In the genomic region with DNA sequence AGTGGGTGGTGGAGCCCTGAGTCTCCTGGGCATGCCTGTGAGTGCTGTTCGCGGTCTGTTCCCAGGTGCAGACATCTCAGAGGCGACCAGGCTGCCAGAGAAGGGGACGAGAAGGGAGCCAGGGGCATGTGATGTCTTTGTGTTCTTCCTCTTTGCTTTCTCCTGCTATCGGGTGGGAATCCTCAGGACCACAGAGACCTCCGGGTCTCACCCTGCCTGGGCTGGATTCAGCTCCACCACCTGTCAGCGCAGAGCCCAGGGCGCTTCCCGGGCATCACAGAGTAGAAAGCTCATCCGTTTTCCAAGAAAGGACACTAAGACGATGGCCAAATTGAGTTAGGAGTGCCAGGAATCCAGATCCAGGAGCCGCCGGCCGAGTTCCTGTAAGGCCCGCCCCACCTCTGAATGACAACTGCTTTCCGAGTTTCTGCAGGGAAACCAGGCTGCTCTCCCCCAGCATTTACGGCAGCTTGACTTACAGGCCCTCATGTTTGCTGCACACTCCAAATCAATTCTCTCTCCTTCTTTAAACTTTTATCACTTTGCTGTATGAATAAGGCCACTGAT, we compare ENCODE assay signal across 20 cellular contexts.
"Had no signal": no experiment of that assay in that cellular context is flagged by ENCODE, and none has a peak within 500 bp of the region (broad histone marks: within the 10 kb centered on the region; RNA-seq: fewer than 3 reads in every experiment).

No MANE protein-coding gene starts in this region.

- H3K4me1 ChIP-seq: psoas muscle, right lobe of liver, upper lobe of right lung had no signal

- H3K9me3 Mint-ChIP-seq: natural killer cell treated with Interleukin-12 subunit alpha and Interleukin-12 subunit beta and Interleukin-15 and Interleukin-18, amount 100 ng/mL, for 72 hours had no signal

- H3K36me3 ChIP-seq: esophagus squamous epithelium, neutrophil, right lobe of liver, spleen, tibial nerve, upper lobe of right lung, vagina had no signal

- H3K4me3 ChIP-seq: esophagus squamous epithelium, psoas muscle, right lobe of liver, spleen, testis, tibial nerve, upper lobe of right lung, vagina had no signal

- H3K27me3 ChIP-seq: neutrophil, right lobe of liver, testis, vagina had no signal

- H3K9me3 ChIP-seq: esophagus squamous epithelium, neutrophil, psoas muscle, right lobe of liver, spleen, testis, upper lobe of right lung, vagina had no signal

- H3K4me1 Mint-ChIP-seq: stimulated activated memory B cell treated with anti-CD40 and anti-IgM and Interleukin-4, amounts not matched to agents 10 μg/mL and 1 μg/mL and 100 μg/mL, for 72 hours had no signal

- H3K27ac ChIP-seq: esophagus squamous epithelium, neutrophil, psoas muscle, right lobe of liver, spleen, testis, tibial nerve, upper lobe of right lung, vagina had no signal

- H3K27ac Mint-ChIP-seq: dendritic cell treated with granulocyte-macrophage colony-stimulating factor and Interleukin-4, amounts not matched to agents 40 ng/mL and 50 ng/mL, for 4 days; natural killer cell treated with Interleukin-12 subunit alpha and Interleukin-12 subunit beta and Interleukin-15 and Interleukin-18, amount 100 ng/mL, for 72 hours; stimulated activated memory B cell treated with anti-CD40 and anti-IgM and Interleukin-4, amounts not matched to agents 10 μg/mL and 1 μg/mL and 100 μg/mL, for 72 hours; stimulated activated naive CD8-positive, alpha-beta T cell treated with anti-CD3 and anti-CD28 coated beads, Interleukin-15, Interleukin-2, amounts not matched to agents 100 ng/mL and 50 ng/mL, for 24 hours had no signal

- DNase-seq: esophagus squamous epithelium; foreskin fibroblast; kidney; midbrain; psoas muscle; retina; right lobe of liver; spleen; stimulated activated CD4-positive, alpha-beta T cell treated with anti-CD3 and anti-CD28 coated beads, Interleukin-15, amount 100 ng/mL, for 24 hours; stimulated activated CD4-positive, alpha-beta T cell treated with anti-CD3 and anti-CD28 coated beads, Interleukin-1b, Interleukin-23, amount 100 ng/mL, for 48 hours; stimulated activated CD4-positive, alpha-beta T cell treated with anti-CD3 and anti-CD28 coated beads, Interleukin-4, amount 100 ng/mL, for 24 hours; testis; upper lobe of right lung had no signal

- ATAC-seq: natural killer cell treated with Interleukin-12 subunit alpha and Interleukin-12 subunit beta and Interleukin-15 and Interleukin-18, amount 100 ng/mL, for 72 hours; psoas muscle; right lobe of liver; stimulated activated memory B cell treated with anti-CD40 and anti-IgM and Interleukin-4, amounts not matched to agents 10 μg/mL and 1 μg/mL and 100 μg/mL, for 72 hours; upper lobe of right lung had no signal

- H3K36me3 Mint-ChIP-seq: natural killer cell treated with Interleukin-12 subunit alpha and Interleukin-12 subunit beta and Interleukin-15 and Interleukin-18, amount 100 ng/mL, for 72 hours; stimulated activated memory B cell treated with anti-CD40 and anti-IgM and Interleukin-4, amounts not matched to agents 10 μg/mL and 1 μg/mL and 100 μg/mL, for 72 hours had no signal

- H3K4me3 Mint-ChIP-seq: dendritic cell treated with granulocyte-macrophage colony-stimulating factor and Interleukin-4, amounts not matched to agents 40 ng/mL and 50 ng/mL, for 4 days; natural killer cell treated with Interleukin-12 subunit alpha and Interleukin-12 subunit beta and Interleukin-15 and Interleukin-18, amount 100 ng/mL, for 72 hours; stimulated activated memory B cell treated with anti-CD40 and anti-IgM and Interleukin-4, amounts not matched to agents 10 μg/mL and 1 μg/mL and 100 μg/mL, for 72 hours; stimulated activated naive CD8-positive, alpha-beta T cell treated with anti-CD3 and anti-CD28 coated beads, Interleukin-15, Interleukin-2, amounts not matched to agents 100 ng/mL and 50 ng/mL, for 24 hours had no signal
